ENCODE assay signal across 1 cellular context in the genomic region with DNA sequence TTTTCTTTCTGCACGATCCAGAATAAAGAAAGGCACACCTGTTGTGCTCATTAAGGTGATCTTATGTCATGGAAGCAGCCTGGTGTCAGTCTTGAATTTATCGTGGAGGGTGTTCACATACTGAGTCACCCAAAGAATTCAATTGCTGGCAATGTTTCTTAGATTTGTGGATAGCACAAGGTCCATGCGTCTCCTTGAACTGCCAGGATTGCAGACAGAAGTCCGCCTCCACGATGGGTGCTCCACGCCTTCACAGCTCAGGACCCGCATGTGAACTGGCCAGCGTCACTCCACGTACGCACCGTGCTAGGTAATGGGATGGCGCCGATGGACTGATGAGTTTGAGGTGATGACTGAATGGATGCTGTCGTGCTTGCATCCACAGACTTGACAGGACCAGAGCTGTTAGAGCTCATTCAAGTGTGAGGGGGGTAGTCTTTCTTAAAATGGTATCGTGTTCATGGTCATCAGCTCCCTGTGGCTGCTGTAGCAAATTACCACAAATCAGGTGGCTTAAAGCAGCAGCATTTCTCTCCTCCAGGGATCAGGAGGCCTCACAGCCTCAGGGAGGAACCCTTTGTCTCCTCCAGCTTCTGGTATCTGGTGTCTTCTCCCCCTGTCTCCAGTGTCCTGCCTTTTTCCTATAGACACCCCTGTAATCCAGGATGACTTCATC.
TF ChIP-seq lines count a peak whose summit lies in the region.

No MANE protein-coding gene starts in this region.

TF ChIP-seq in K562, 482 proteins besides CTCF, POLR2A, EP300 and RAD21:
- 0 out of 2 replicates have a peak, but pooled peaks have one; percentile 37 for TF ChIP-seq SUPT5H (IDR thresholded peaks at IDR 0.05)
- TF ChIP-seq, protein P1, sequence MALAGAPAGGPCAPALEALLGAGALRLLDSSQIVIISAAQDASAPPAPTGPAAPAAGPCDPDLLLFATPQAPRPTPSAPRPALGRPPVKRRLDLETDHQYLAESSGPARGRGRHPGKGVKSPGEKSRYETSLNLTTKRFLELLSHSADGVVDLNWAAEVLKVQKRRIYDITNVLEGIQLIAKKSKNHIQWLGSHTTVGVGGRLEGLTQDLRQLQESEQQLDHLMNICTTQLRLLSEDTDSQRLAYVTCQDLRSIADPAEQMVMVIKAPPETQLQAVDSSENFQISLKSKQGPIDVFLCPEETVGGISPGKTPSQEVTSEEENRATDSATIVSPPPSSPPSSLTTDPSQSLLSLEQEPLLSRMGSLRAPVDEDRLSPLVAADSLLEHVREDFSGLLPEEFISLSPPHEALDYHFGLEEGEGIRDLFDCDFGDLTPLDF (CRISPR knock-in tag; IDR thresholded peaks at IDR 0.05): no peak
- no peak for TF ChIP-seq ZNF77 (CRISPR knock-in tag; IDR thresholded peaks at IDR 0.05)
- TF ChIP-seq ZFP91 (CRISPR knock-in tag; IDR thresholded peaks at IDR 0.05): 0 out of 2 replicates have a peak, but pooled peaks have one; percentile 12
- TF ChIP-seq POLR2G (IDR thresholded peaks at IDR 0.05; ENCODE audit: low read depth, low read length): peak; percentile 56; the same call in 1 of the 2 replicates
- TF ChIP-seq POLR2B (IDR thresholded peaks at IDR 0.05; ENCODE audit: low read depth, partially characterized antibody): peak; percentile 13
- TF ChIP-seq POLR2AphosphoS2 (IDR thresholded peaks at IDR 0.05; ENCODE audit: low read length): peak; percentile 53; the same call in 1 of the 2 replicates
- TF ChIP-seq NELFE (IDR thresholded peaks at IDR 0.05; ENCODE audit: insufficient read depth, insufficient read length): peak; percentile 18
- TF ChIP-seq, protein P2, sequence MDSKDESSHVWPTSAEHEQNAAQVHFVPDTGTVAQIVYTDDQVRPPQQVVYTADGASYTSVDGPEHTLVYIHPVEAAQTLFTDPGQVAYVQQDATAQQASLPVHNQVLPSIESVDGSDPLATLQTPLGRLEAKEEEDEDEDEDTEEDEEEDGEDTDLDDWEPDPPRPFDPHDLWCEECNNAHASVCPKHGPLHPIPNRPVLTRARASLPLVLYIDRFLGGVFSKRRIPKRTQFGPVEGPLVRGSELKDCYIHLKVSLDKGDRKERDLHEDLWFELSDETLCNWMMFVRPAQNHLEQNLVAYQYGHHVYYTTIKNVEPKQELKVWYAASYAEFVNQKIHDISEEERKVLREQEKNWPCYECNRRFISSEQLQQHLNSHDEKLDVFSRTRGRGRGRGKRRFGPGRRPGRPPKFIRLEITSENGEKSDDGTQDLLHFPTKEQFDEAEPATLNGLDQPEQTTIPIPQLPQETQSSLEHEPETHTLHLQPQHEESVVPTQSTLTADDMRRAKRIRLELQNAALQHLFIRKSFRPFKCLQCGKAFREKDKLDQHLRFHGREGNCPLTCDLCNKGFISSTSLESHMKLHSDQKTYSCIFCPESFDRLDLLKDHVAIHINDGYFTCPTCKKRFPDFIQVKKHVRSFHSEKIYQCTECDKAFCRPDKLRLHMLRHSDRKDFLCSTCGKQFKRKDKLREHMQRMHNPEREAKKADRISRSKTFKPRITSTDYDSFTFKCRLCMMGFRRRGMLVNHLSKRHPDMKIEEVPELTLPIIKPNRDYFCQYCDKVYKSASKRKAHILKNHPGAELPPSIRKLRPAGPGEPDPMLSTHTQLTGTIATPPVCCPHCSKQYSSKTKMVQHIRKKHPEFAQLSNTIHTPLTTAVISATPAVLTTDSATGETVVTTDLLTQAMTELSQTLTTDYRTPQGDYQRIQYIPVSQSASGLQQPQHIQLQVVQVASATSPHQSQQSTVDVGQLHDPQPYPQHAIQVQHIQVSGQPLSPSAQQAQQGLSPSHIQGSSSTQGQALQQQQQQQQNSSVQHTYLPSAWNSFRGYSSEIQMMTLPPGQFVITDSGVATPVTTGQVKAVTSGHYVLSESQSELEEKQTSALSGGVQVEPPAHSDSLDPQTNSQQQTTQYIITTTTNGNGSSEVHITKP (IDR thresholded peaks at IDR 0.05; ENCODE audit: partially characterized antibody): peak; percentile 69
TF ChIP-seq in K562: peak in this region for 7.
